In genomic region chr16:66523861-66524354, GRCh38 we compare ENCODE assay signal across 8 cellular contexts. TPM values are rescaled to one million over a fixed set of nuclear protein-coding genes. Genes with fewer than 3 reads are reported as not detected.
DNase-seq lines count a peak whose midpoint lies in the region; ATAC-seq, FAIRE-seq and TF ChIP-seq lines count a peak whose summit lies in the region.

No MANE protein-coding gene starts in this region.

- no peaks in the 10 kb centered on the region for H3K36me3 Mint-ChIP-seq in activated T-cell treated with anti-CD3 and anti-CD28 coated beads, Interleukin-2, amount 50 U/mL, for 4 hours (ENCODE audit: insufficient read depth)
- H3K36me3 Mint-ChIP-seq in natural killer cell treated with Interleukin-12 subunit alpha and Interleukin-12 subunit beta and Interleukin-15 and Interleukin-18, amount 100 ng/mL, for 72 hours: no peaks in the 10 kb centered on the region

- peak overlapping the region; percentile 29 for H3K4me3 Mint-ChIP-seq in activated T-cell treated with anti-CD3 and anti-CD28 coated beads, Interleukin-2, amount 50 U/mL, for 4 hours
- peak overlapping the region; percentile 81 for H3K4me3 Mint-ChIP-seq in natural killer cell treated with Interleukin-12 subunit alpha and Interleukin-12 subunit beta and Interleukin-15 and Interleukin-18, amount 100 ng/mL, for 72 hours

- peaks cover 73% of the 10 kb centered on the region for H3K4me1 Mint-ChIP-seq in activated T-cell treated with anti-CD3 and anti-CD28 coated beads, Interleukin-2, amount 50 U/mL, for 4 hours (ENCODE audit: low read depth)
- peaks cover 58 to 65% of the 10 kb centered on the region in 2 donors for H3K4me1 Mint-ChIP-seq in natural killer cell treated with Interleukin-12 subunit alpha and Interleukin-12 subunit beta and Interleukin-15 and Interleukin-18, amount 100 ng/mL, for 72 hours (ENCODE audit: low read depth in 2 of 2)

- FAIRE-seq in urothelium cell line (lab: Jason Lieb, UNC): no peak

- H3K9me3 Mint-ChIP-seq in activated T-cell treated with anti-CD3 and anti-CD28 coated beads, Interleukin-2, amount 50 U/mL, for 4 hours: no peaks in the 10 kb centered on the region
- no peaks in the 10 kb centered on the region for H3K9me3 Mint-ChIP-seq in natural killer cell treated with Interleukin-12 subunit alpha and Interleukin-12 subunit beta and Interleukin-15 and Interleukin-18, amount 100 ng/mL, for 72 hours

- peak; percentile 19 for TF ChIP-seq POLR2A in GM19099 (IDR thresholded peaks at IDR 0.05; ENCODE audit: extremely low read depth, insufficient read length, low read depth)

- ATAC-seq in HG03342 (IDR thresholded peaks at IDR 0.05; ENCODE audit: unreplicated experiment) (peak; percentile 42), HG03039 (IDR thresholded peaks at IDR 0.05; ENCODE audit: unreplicated experiment) (no peak)
- ATAC-seq in activated T-cell treated with anti-CD3 and anti-CD28 coated beads, Interleukin-2, amount 50 U/mL, for 4 hours: no peak
- peak in 1 of 2 donors; percentile 25 for ATAC-seq in natural killer cell treated with Interleukin-12 subunit alpha and Interleukin-12 subunit beta and Interleukin-15 and Interleukin-18, amount 100 ng/mL, for 72 hours

- no peak for DNase-seq in activated T-cell treated with anti-CD3 and anti-CD28 coated beads, Interleukin-2, amount 50 U/mL, for 4 hours
- no peak for DNase-seq in natural killer cell treated with Interleukin-12 subunit alpha and Interleukin-12 subunit beta and Interleukin-15 and Interleukin-18, amount 100 ng/mL, for 72 hours (ENCODE audit: low spot score)
- DNase-seq in NCI-H524 (lab: John Stamatoyannopoulos, UW) (no peak), urothelium cell line (ENCODE audit: low spot score) (no peak)
- no peak for DNase-seq in activated CD4-positive, CD25-positive, alpha-beta regulatory T cell treated with anti-CD3 and anti-CD28 coated beads, Interleukin-2, amount 50 U/mL, for 72 hours

- H3K27me3 Mint-ChIP-seq in activated T-cell treated with anti-CD3 and anti-CD28 coated beads, Interleukin-2, amount 50 U/mL, for 4 hours (ENCODE audit: low read depth): no peaks in the 10 kb centered on the region
- H3K27me3 Mint-ChIP-seq in natural killer cell treated with Interleukin-12 subunit alpha and Interleukin-12 subunit beta and Interleukin-15 and Interleukin-18, amount 100 ng/mL, for 72 hours: no peaks in the 10 kb centered on the region

- H3K27ac Mint-ChIP-seq in natural killer cell treated with Interleukin-12 subunit alpha and Interleukin-12 subunit beta and Interleukin-15 and Interleukin-18, amount 100 ng/mL, for 72 hours: peak overlapping the region; percentile 98 to 100

RNA-seq across cellular contexts. Expression of gene TK2, which starts 26.0 kb away (rescaled TPM):
- total RNA-seq in activated T-cell treated with anti-CD3 and anti-CD28 coated beads, Interleukin-2, amount 50 U/mL, for 4 hours: 1 to 10 TPM; 3.6 to 4.6 (median 3.8) TPM
- total RNA-seq in natural killer cell treated with Interleukin-12 subunit alpha and Interleukin-12 subunit beta and Interleukin-15 and Interleukin-18, amount 100 ng/mL, for 72 hours: 1 to 10 TPM; 5.9 to 6.3 TPM

RNA-seq across cellular contexts. Expression of gene CKLF, which starts 28.5 kb away (rescaled TPM):
- 10 to 100 TPM; 52.4 to 63.6 (median 53.2) TPM for total RNA-seq in activated T-cell treated with anti-CD3 and anti-CD28 coated beads, Interleukin-2, amount 50 U/mL, for 4 hours
- 10 to 100 TPM; 71.2 to 78.6 TPM for total RNA-seq in natural killer cell treated with Interleukin-12 subunit alpha and Interleukin-12 subunit beta and Interleukin-15 and Interleukin-18, amount 100 ng/mL, for 72 hours

RNA-seq across cellular contexts. Expression of gene CMTM1, which starts 42.3 kb away (rescaled TPM):
- 1 to 10 TPM; 1.4 to 3.1 (median 2.3) TPM for total RNA-seq in activated T-cell treated with anti-CD3 and anti-CD28 coated beads, Interleukin-2, amount 50 U/mL, for 4 hours
- 10 to 100 TPM in 1 of 2 donors, 1 to 10 TPM in 1; 7.2 to 11.6 TPM for total RNA-seq in natural killer cell treated with Interleukin-12 subunit alpha and Interleukin-12 subunit beta and Interleukin-15 and Interleukin-18, amount 100 ng/mL, for 72 hours

RNA-seq across cellular contexts. Expression of gene CMTM2, which starts 55.4 kb away (rescaled TPM):
- total RNA-seq in activated T-cell treated with anti-CD3 and anti-CD28 coated beads, Interleukin-2, amount 50 U/mL, for 4 hours: not detected
- under 1 TPM; 0.45 to 0.67 TPM for total RNA-seq in natural killer cell treated with Interleukin-12 subunit alpha and Interleukin-12 subunit beta and Interleukin-15 and Interleukin-18, amount 100 ng/mL, for 72 hours
